Comparison of ENCODE assay signal across 18 cellular contexts in genomic region chr1:156517746-156518145, GRCh38.
"Had no signal": no experiment of that assay in that cellular context is flagged by ENCODE, and none has a peak within 500 bp of the region (broad histone marks: within the 10 kb centered on the region; RNA-seq: fewer than 3 reads in every experiment).

No MANE protein-coding gene starts in this region.

- H3K9me3 Mint-ChIP-seq: activated CD4-positive, alpha-beta memory T cell treated with anti-CD3 and anti-CD28 coated beads, Interleukin-2, amount 10 ng/mL, durations not matched to agents 7 days and 5 days; T-cell had no signal

- H3K4me1 Mint-ChIP-seq: activated CD4-positive, alpha-beta memory T cell treated with anti-CD3 and anti-CD28 coated beads, Interleukin-2, amount 10 ng/mL, durations not matched to agents 7 days and 5 days; T-cell had no signal

- H3K4me3 ChIP-seq: adrenal gland, dorsolateral prefrontal cortex, gastroesophageal sphincter, heart left ventricle had no signal

- H3K4me3 Mint-ChIP-seq: activated CD4-positive, alpha-beta memory T cell treated with anti-CD3 and anti-CD28 coated beads, Interleukin-2, amount 10 ng/mL, durations not matched to agents 7 days and 5 days; T-cell had no signal

- H3K27me3 Mint-ChIP-seq: T-cell had no signal

- H3K9me3 ChIP-seq: adrenal gland, gastroesophageal sphincter, heart left ventricle had no signal

- ATAC-seq: gastroesophageal sphincter, heart left ventricle, left ventricle myocardium superior, SK-N-SH treated with all-trans-retinoic acid at 6 μM for 48 hours, T-cell had no signal

- DNase-seq: activated CD4-positive, alpha-beta memory T cell treated with anti-CD3 and anti-CD28 coated beads, Interleukin-2, amount 10 ng/mL, durations not matched to agents 7 days and 5 days; activated CD4-positive, alpha-beta T cell treated with anti-CD3 and anti-CD28 coated beads for 48 hours; activated CD4-positive, CD25-positive, alpha-beta regulatory T cell; activated naive CD4-positive, alpha-beta T cell treated with anti-CD3 and anti-CD28 coated beads, Interleukin-2, amount 50 U/mL, for 16 hours; activated T-cell treated with anti-CD3 and anti-CD28 coated beads, Interleukin-2, amount 50 U/mL, for 1 hour; adrenal gland; caudate nucleus; dorsolateral prefrontal cortex; heart left ventricle; left ventricle myocardium superior; mesendoderm; occipital lobe; posterior cingulate gyrus; stimulated activated CD8-positive, alpha-beta memory T cell treated with anti-CD3 and anti-CD28 coated beads, Interleukin-4, amount 100 ng/mL, for 48 hours; stimulated activated naive CD4-positive, alpha-beta T cell; T-cell had no signal

- H3K27me3 ChIP-seq: adrenal gland, dorsolateral prefrontal cortex, gastroesophageal sphincter, heart left ventricle had no signal

- H3K4me1 ChIP-seq: adrenal gland, heart left ventricle had no signal

- H3K36me3 ChIP-seq: adrenal gland, gastroesophageal sphincter, heart left ventricle had no signal

- H3K27ac ChIP-seq: adrenal gland, dorsolateral prefrontal cortex, gastroesophageal sphincter, heart left ventricle had no signal

- H3K36me3 Mint-ChIP-seq: T-cell had no signal

- H3K27ac Mint-ChIP-seq: activated CD4-positive, alpha-beta memory T cell treated with anti-CD3 and anti-CD28 coated beads, Interleukin-2, amount 10 ng/mL, durations not matched to agents 7 days and 5 days; T-cell had no signal
